Comparison of ENCODE assay signal across 1 cellular context in the genomic region with DNA sequence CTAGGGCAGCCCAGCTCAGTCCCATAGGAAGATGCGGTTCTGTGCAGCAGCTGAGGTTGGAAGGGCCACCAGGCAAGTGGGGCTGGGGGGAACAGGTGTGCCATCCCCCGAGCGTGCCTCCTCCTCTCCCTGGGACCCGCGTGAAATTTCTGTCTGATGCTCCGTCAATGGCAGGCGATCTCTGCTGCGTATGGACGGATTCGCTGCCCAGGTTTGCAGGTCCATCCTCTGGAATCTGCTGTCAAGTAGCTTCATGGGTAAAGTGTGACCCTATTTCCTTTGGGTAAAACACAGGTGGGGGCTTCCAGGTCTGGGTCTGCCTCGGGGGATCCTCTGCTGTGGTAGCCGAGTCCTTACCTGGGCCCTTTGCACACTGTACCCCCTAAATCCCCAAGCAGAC.
TF ChIP-seq lines count a peak whose summit lies in the region.

No MANE protein-coding gene starts in this region.

TF ChIP-seq in IMR-90, 13 proteins besides CTCF, POLR2A, EP300 and RAD21:
- TF ChIP-seq, protein P1, sequence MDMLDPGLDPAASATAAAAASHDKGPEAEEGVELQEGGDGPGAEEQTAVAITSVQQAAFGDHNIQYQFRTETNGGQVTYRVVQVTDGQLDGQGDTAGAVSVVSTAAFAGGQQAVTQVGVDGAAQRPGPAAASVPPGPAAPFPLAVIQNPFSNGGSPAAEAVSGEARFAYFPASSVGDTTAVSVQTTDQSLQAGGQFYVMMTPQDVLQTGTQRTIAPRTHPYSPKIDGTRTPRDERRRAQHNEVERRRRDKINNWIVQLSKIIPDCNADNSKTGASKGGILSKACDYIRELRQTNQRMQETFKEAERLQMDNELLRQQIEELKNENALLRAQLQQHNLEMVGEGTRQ (IDR thresholded peaks at IDR 0.05; ENCODE audit: low read depth, low read length): no peak
- TF ChIP-seq RCOR1 (IDR thresholded peaks at IDR 0.05; ENCODE audit: insufficient replicate concordance, low read length): no peak
- TF ChIP-seq MAZ (IDR thresholded peaks at IDR 0.05; ENCODE audit: borderline replicate concordance, low read depth, low read length): no peak
- no peak for TF ChIP-seq MXI1 (IDR thresholded peaks at IDR 0.05; ENCODE audit: borderline replicate concordance, low read depth, low read length)
- TF ChIP-seq, protein P2, sequence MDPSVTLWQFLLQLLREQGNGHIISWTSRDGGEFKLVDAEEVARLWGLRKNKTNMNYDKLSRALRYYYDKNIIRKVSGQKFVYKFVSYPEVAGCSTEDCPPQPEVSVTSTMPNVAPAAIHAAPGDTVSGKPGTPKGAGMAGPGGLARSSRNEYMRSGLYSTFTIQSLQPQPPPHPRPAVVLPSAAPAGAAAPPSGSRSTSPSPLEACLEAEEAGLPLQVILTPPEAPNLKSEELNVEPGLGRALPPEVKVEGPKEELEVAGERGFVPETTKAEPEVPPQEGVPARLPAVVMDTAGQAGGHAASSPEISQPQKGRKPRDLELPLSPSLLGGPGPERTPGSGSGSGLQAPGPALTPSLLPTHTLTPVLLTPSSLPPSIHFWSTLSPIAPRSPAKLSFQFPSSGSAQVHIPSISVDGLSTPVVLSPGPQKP (IDR thresholded peaks at IDR 0.05; ENCODE audit: borderline replicate concordance, low read depth, low read length): no peak
- no peak for TF ChIP-seq CEBPB (IDR thresholded peaks at IDR 0.05; ENCODE audit: low read depth, low read length)
- no peak for TF ChIP-seq MAFK (IDR thresholded peaks at IDR 0.05; ENCODE audit: low read depth, low read length)
- no peak for TF ChIP-seq FOS (IDR thresholded peaks at IDR 0.05; ENCODE audit: low read depth, low read length)
- TF ChIP-seq CHD1 (IDR thresholded peaks at IDR 0.05; ENCODE audit: low read depth, low read length): no peak
- TF ChIP-seq NFE2L2 (IDR thresholded peaks at IDR 0.05; ENCODE audit: low read depth, low read length): no peak
- no peak for TF ChIP-seq SMC3 (IDR thresholded peaks at IDR 0.05; ENCODE audit: low read depth, low read length)
- no peak for TF ChIP-seq RFX5 (IDR thresholded peaks at IDR 0.05; ENCODE audit: low read depth, low read length)
- TF ChIP-seq BHLHE40 (IDR thresholded peaks at IDR 0.05; ENCODE audit: low read depth, low read length): no peak
